1 cellular context compared by ENCODE assay signal in the genomic region with DNA sequence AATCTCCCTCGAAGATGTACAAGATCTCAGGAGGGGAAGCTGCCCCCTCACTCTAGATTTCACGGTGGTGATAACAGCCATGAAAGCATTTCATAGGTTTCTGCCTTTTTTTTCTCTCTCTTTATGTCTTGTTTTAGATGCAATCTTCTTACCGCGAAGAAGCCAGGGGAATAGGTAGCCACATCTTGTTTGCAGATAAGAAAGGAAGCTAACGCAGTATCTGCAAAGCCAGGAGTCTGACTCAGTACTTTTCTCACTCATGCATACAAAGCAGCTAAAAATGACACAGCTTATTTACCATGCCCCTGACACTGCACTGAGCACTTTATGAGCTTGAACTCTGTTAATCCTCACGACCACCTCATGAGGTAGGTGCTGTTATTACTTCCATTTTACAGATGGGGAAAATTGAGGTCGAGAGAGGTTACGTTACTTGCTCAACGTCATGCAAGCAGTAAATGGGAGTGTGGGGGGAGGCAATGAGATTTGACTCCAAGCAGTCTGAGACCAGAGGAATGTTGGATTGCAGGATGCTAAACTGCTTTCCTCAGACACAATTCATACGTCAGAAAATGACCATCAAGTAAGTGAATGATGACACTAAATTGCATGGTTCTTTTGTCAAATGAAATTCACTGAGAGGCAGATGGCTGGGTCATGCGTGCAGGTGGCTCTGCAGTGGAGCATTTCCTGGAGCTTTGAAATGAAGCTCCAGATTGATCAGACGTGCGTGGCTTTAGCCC.
TF ChIP-seq lines count a peak whose summit lies in the region.

No MANE protein-coding gene starts in this region.

TF ChIP-seq in H1, 55 proteins besides CTCF, POLR2A, EP300 and RAD21 (continued from another document):
- TF ChIP-seq BACH1 (IDR thresholded peaks at IDR 0.05; ENCODE audit: low read length) (peak; percentile 57), BRCA1 (IDR thresholded peaks at IDR 0.05; ENCODE audit: low read depth, low read length) (no peak), MAFK (IDR thresholded peaks at IDR 0.05; ENCODE audit: low read depth, low read length) (0 out of 2 replicates have a peak, but pooled peaks have one; percentile 14), SP4 (IDR thresholded peaks at IDR 0.05; ENCODE audit: low read length) (no peak), SP2 (IDR thresholded peaks at IDR 0.05; ENCODE audit: low read length) (no peak), USF2 (IDR thresholded peaks at IDR 0.05; ENCODE audit: low read length) (no peak), KDM4A (IDR thresholded peaks at IDR 0.05; ENCODE audit: low read depth, low read length, severe bottlenecking) (no peak), CBX5 (IDR thresholded peaks at IDR 0.05; ENCODE audit: low read depth, low read length) (no peak), E2F6 (IDR thresholded peaks at IDR 0.05) (no peak), PHF8 (conservative IDR thresholded peaks at IDR 0.05; ENCODE audit: low read depth, low read length) (no peak), SIN3A (conservative IDR thresholded peaks at IDR 0.05 in 1 of 2, IDR thresholded peaks at IDR 0.05 in 1 of 2; ENCODE audit: low read depth in 1 of 2, low read length in 2 of 2) (no peak), POLR2AphosphoS5 (IDR thresholded peaks at IDR 0.05; ENCODE audit: low read depth, low read length) (no peak)
